ENCODE assay signal across 14 cellular contexts in the genomic region with DNA sequence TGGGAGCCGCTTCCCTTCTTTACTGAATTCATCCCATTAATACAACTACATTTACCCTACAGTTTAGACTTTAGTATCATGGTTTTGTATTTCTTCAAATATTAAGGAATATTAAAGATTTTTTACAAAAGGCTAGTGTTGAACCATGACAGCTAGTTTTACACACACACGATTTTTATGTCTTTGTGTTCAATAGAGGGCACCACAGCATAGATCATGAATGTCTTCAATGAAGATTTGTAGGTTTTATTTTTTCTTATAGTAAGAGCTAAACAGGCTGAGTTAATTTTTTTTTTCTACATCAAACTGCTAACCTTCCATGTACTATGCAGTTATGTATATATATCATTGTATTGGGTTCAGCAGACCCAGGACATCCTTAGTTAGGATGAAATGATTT.
DNase-seq lines count a peak whose midpoint lies in the region; ATAC-seq, FAIRE-seq and TF ChIP-seq lines count a peak whose summit lies in the region.
"Had no signal": no experiment of that assay in that cellular context is flagged by ENCODE, and none has a peak within 500 bp of the region (broad histone marks: within the 10 kb centered on the region; RNA-seq: fewer than 3 reads in every experiment).

No MANE protein-coding gene starts in this region.

- ATAC-seq in HepG2 (no peak), GM19395 (IDR thresholded peaks at IDR 0.05; ENCODE audit: unreplicated experiment) (no peak)

- FAIRE-seq in HepG2 (lab: Jason Lieb, UNC) = no peak

- BruUV-seq in HepG2 (replicated peaks; lab: Mats Ljungman, UMichigan) = no TSS peak

- H3K9me3 ChIP-seq in HepG2 (ENCODE audit: low read length) = no peaks in the 10 kb centered on the region
- H3K9me3 ChIP-seq: testis had no signal

- H3K4me3 ChIP-seq in HepG2 (replicated peaks in 1 of 3; ENCODE audit: insufficient read depth in 1 of 3, low read depth in 2 of 3, low read length in 3 of 3) = no peak overlapping the region
- H3K4me3 ChIP-seq: testis had no signal

- no peak overlapping the region for H2AFZ ChIP-seq in HepG2 (ENCODE audit: low read length)

- H3K4me2 ChIP-seq in HepG2 (ENCODE audit: low read depth, low read length) = no peak overlapping the region

- peaks cover 25% of the 10 kb centered on the region for H3K4me1 ChIP-seq in HepG2 (ENCODE audit: insufficient read depth, low read length)
- H3K4me1 ChIP-seq: testis had no signal

- no peaks in the 10 kb centered on the region for H3K27me3 ChIP-seq in HepG2 (ENCODE audit: control insufficient read depth in 1 of 2, insufficient read depth in 2 of 2, low read length in 2 of 2)
- H3K27me3 ChIP-seq: testis had no signal

- TF ChIP-seq EP300 in HepG2 (IDR thresholded peaks at IDR 0.05; ENCODE audit: low read depth in 2 of 2, low read length in 2 of 2) (no peak), HepG2 (CRISPR knock-in tag; IDR thresholded peaks at IDR 0.05; ENCODE audit: borderline replicate concordance) (no peak)

- H4K20me1 ChIP-seq in HepG2 (ENCODE audit: insufficient read depth, low read length) = no peaks in the 10 kb centered on the region

- DNase-seq in ELR (ENCODE audit: low read depth) (peak; percentile 35), LHCN-M2 (ENCODE audit: low read depth) (peak; percentile 8), SW480 (ENCODE audit: low spot score) (peak; percentile 55), HepG2 (ENCODE audit: low spot score) (no peak), A172 (ENCODE audit: low spot score) (no peak), cortex of kidney (lab: John Stamatoyannopoulos, UW) (no peak)
- DNase-seq in stimulated activated CD4-positive, alpha-beta T cell treated with anti-CD3 and anti-CD28 coated beads, Interleukin-1b, Interleukin-23, amount 100 ng/mL, for 48 hours = no peak
- DNase-seq: activated CD4-positive, alpha-beta T cell treated with anti-CD3 and anti-CD28 coated beads, Interleukin-2, amount 50 U/mL, for 1 hour; aorta; COR-L47; NCI-H2107; stimulated activated CD4-positive, alpha-beta T cell treated with anti-CD3 and anti-CD28 coated beads, Interleukin-15, amount 100 ng/mL, for 24 hours; testis had no signal

- peaks cover 2 to 38% of the 10 kb centered on the region in 2 experiments; a peak in 4 of 5 replicates for H3K36me3 ChIP-seq in HepG2 (replicated peaks in 1 of 2; ENCODE audit: control insufficient read depth in 1 of 2, insufficient read depth in 2 of 2, low read length in 2 of 2)

- no peak overlapping the region for H3K9ac ChIP-seq in HepG2 (ENCODE audit: insufficient read depth, low read depth, low read length)

- no peak for TF ChIP-seq RAD21 in HepG2 (CRISPR knock-in tag; IDR thresholded peaks at IDR 0.05)

- no peak for TF ChIP-seq POLR2A in HepG2 (IDR thresholded peaks at IDR 0.05; ENCODE audit: insufficient read depth in 1 of 2, low read depth in 2 of 2, low read length in 2 of 2)

- intact Hi-C loops in HepG2 (cut with micrococcal nuclease; ENCODE audit: unreplicated experiment) = loop anchor here (2.0 to 5.0 kb wide), 3 partner anchors 132 to 291 kb away; a partner anchor contains a TSS

- 92% methylated on average over 2 of the region's 2 CpGs for WGBS in HepG2 (ENCODE audit: low lambda C conversion rate)

- in situ Hi-C loops in HepG2 (cut with HindIII; ENCODE audit: extremely low pct_ligation_motif_present, low pct_unique_long_range_greater_than_20kb) = loop anchor here (5.0 to 10.0 kb wide), 5 partner anchors 76 to 789 kb away; a partner anchor contains a TSS

- no peak overlapping the region for H3K27ac ChIP-seq in HepG2 (ENCODE audit: extremely low read length, insufficient read depth, low read length)
- H3K27ac ChIP-seq: testis had no signal

- no peaks in the 10 kb centered on the region for H3K79me2 ChIP-seq in HepG2 (ENCODE audit: insufficient read depth, low read length)

- CTCF ChIA-PET in HepG2 (lab: Yijun Ruan, JAX; ENCODE audit: low intra/inter-chr PET ratio, low total read pairs) = interaction anchor here (1.2 to 2.5 kb wide), 4 partner anchors 299 to 792 kb away, joined by 3 to 24 read pairs (median 8); no protein-coding TSS in a partner anchor

- no peak for TF ChIP-seq CTCF in HepG2 (CRISPR knock-in tag; IDR thresholded peaks at IDR 0.05)

- POLR2A ChIA-PET in HepG2 (lab: Yijun Ruan, JAX) = no interaction called here

TF ChIP-seq in HepG2, 621 proteins besides CTCF, POLR2A, EP300 and RAD21:
- TF ChIP-seq HCFC1 (IDR thresholded peaks at IDR 0.05; ENCODE audit: low read depth, low read length) (no peak), STAG1 (CRISPR knock-in tag; IDR thresholded peaks at IDR 0.05) (0 out of 2 replicates have a peak, but pooled peaks have one; percentile 3)

Comparison
In these comparisons a context has a peak if more than half of its experiments do, and no peak if none do; other contexts are left out.
1. DNase-seq: peak in ELR (single experiment), LHCN-M2 (single experiment) and SW480 (single experiment); none in HepG2 (single experiment), A172 (single experiment), cortex of kidney (single experiment) and stimulated activated CD4-positive, alpha-beta T cell treated with anti-CD3 and anti-CD28 coated beads, Interleukin-1b, Interleukin-23, amount 100 ng/mL, for 48 hours (single experiment).